Comparison of ENCODE assay signal across 9 cellular contexts in genomic region chr10:100730739-100731602, GRCh38. TPM values are rescaled to one million over a fixed set of nuclear protein-coding genes. Genes with fewer than 3 reads are reported as not detected.
DNase-seq lines count a peak whose midpoint lies in the region; ATAC-seq and TF ChIP-seq lines count a peak whose summit lies in the region.
"Had no signal": no experiment of that assay in that cellular context is flagged by ENCODE, and none has a peak within 500 bp of the region (broad histone marks: within the 10 kb centered on the region; RNA-seq: fewer than 3 reads in every experiment).

No MANE protein-coding gene starts in this region.

- intact Hi-C loops in left ventricle myocardium inferior (cut with micrococcal nuclease), result no loop called here

- peaks cover 95% of the 10 kb centered on the region for H3K27me3 Mint-ChIP-seq in T-helper 1 cell treated with Interleukin-12 subunit alpha and Interleukin-12 subunit beta and Interleukin-4 antibody, amounts not matched to agents 30 μg/mL and 1 μg/mL, for 36 hours (ENCODE audit: low read depth)

- no peaks in the 10 kb centered on the region for H3K9me3 ChIP-seq in left ventricle myocardium inferior (replicated peaks)

- no peak overlapping the region for H3K27ac ChIP-seq in left ventricle myocardium inferior (replicated peaks)

- H3K9me3 Mint-ChIP-seq in T-helper 1 cell treated with Interleukin-12 subunit alpha and Interleukin-12 subunit beta and Interleukin-4 antibody, amounts not matched to agents 30 μg/mL and 1 μg/mL, for 36 hours, result no peaks in the 10 kb centered on the region

- peaks cover 100% of the 10 kb centered on the region for H3K27me3 ChIP-seq in left ventricle myocardium inferior (ENCODE audit: low read depth)

- no peak for TF ChIP-seq CTCF in left ventricle myocardium inferior (IDR thresholded peaks at IDR 0.05; ENCODE audit: borderline replicate concordance)

- peaks cover 33% of the 10 kb centered on the region for H3K4me1 ChIP-seq in left ventricle myocardium inferior

- peaks cover 3% of the 10 kb centered on the region for H3K36me3 Mint-ChIP-seq in T-helper 1 cell treated with Interleukin-12 subunit alpha and Interleukin-12 subunit beta and Interleukin-4 antibody, amounts not matched to agents 30 μg/mL and 1 μg/mL, for 36 hours (ENCODE audit: low read depth)

- H3K4me3 ChIP-seq in left ventricle myocardium inferior, result peak overlapping the region; percentile 49

- ATAC-seq in HG02678 (IDR thresholded peaks at IDR 0.05; ENCODE audit: unreplicated experiment), result peak; percentile 75
- no peak for ATAC-seq in GM21390 (IDR thresholded peaks at IDR 0.05; ENCODE audit: unreplicated experiment)

- peak overlapping the region; percentile 5 for H3K4me3 Mint-ChIP-seq in T-helper 1 cell treated with Interleukin-12 subunit alpha and Interleukin-12 subunit beta and Interleukin-4 antibody, amounts not matched to agents 30 μg/mL and 1 μg/mL, for 36 hours

- DNase-seq in activated CD4-positive, alpha-beta T cell treated with anti-CD3 and anti-CD28 coated beads for 4 hours, result peak; percentile 23 to 26
- DNase-seq in activated CD4-positive, alpha-beta T cell treated with anti-CD3 and anti-CD28 coated beads, Interleukin-2, amount 50 U/mL, for 4 hours, result no peak
- DNase-seq in left ventricle myocardium inferior (no peak), SK-N-DZ (ENCODE audit: low spot score) (no peak)
- DNase-seq in stimulated activated CD8-positive, alpha-beta memory T cell treated with anti-CD3 and anti-CD28 coated beads, Interleukin-7, amount 100 ng/mL, for 4 hours (ENCODE audit: low read depth in 2 of 2), result peak; percentile 5 to 19

- peaks cover 15% of the 10 kb centered on the region for H3K4me1 Mint-ChIP-seq in T-helper 1 cell treated with Interleukin-12 subunit alpha and Interleukin-12 subunit beta and Interleukin-4 antibody, amounts not matched to agents 30 μg/mL and 1 μg/mL, for 36 hours (ENCODE audit: low read depth)

- no peaks in the 10 kb centered on the region for H3K36me3 ChIP-seq in left ventricle myocardium inferior

- H3K27ac Mint-ChIP-seq in T-helper 1 cell treated with Interleukin-12 subunit alpha and Interleukin-12 subunit beta and Interleukin-4 antibody, amounts not matched to agents 30 μg/mL and 1 μg/mL, for 36 hours, result no peak overlapping the region

RNA-seq across cellular contexts. Expression of gene PAX2, which starts 14.4 kb away (rescaled TPM):
- total RNA-seq in left ventricle myocardium inferior, result not detected
- polyA plus RNA-seq in SK-N-DZ (2014; cell fraction: cytosol; rRNA removed), result not detected in 2 replicates
- polyA plus RNA-seq in SK-N-DZ (2014; cell fraction: nucleus; rRNA removed), result not detected in 2 replicates
- total RNA-seq: pulmonary artery endothelial cell had no signal

Comparison
In these comparisons a context has a peak if more than half of its experiments do, and no peak if none do; other contexts are left out.
1. DNase-seq: peak in activated CD4-positive, alpha-beta T cell treated with anti-CD3 and anti-CD28 coated beads for 4 hours (2 of 2) and stimulated activated CD8-positive, alpha-beta memory T cell treated with anti-CD3 and anti-CD28 coated beads, Interleukin-7, amount 100 ng/mL, for 4 hours (2 of 2); none in activated CD4-positive, alpha-beta T cell treated with anti-CD3 and anti-CD28 coated beads, Interleukin-2, amount 50 U/mL, for 4 hours (0 of 2), left ventricle myocardium inferior (single experiment) and SK-N-DZ (single experiment).